8 cellular contexts compared by ENCODE assay signal in the genomic region with DNA sequence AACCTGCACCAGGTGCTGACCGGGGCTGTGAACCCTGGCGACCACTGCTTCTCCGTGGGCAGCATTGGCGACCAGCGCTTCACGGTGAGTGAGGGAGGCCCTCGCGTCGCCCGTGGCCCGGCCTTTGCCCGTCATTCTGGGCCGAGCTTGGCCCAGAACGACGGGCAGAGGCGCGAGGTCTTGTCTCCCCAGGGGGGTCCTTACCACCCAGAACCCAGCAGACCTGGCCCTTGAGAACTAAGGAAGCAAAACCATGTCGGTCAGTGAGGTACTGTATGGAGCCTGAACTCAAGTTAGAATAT. TPM values are rescaled to one million over a fixed set of nuclear protein-coding genes. Genes with fewer than 3 reads are reported as not detected.
DNase-seq lines count a peak whose midpoint lies in the region; ATAC-seq, FAIRE-seq and TF ChIP-seq lines count a peak whose summit lies in the region.

No MANE protein-coding gene starts in this region.

- TF ChIP-seq POLR2A in stomach (IDR thresholded peaks at IDR 0.05): no peak
- TF ChIP-seq POLR2A in H54 (IDR thresholded peaks at IDR 0.05; ENCODE audit: low read depth, low read length): no peak

- intact Hi-C loops in stomach (cut with DNase I; ENCODE audit: low total_unique reads): no loop called here

- H3K79me2 ChIP-seq in keratinocyte (ENCODE audit: control insufficient read depth, insufficient read depth, low read length): peaks cover 20% of the 10 kb centered on the region

- DNase-seq in NCI-H82 (lab: John Stamatoyannopoulos, UW) (peak; percentile 32), NCI-H82 treated with DMSO at 0.1 percent for 48 hours (lab: John Stamatoyannopoulos, UW; ENCODE audit: unreplicated experiment) (no peak), keratinocyte (ENCODE audit: low read depth, low spot score) (no peak), stomach (no peak), H54 (ENCODE audit: insufficient read length, low spot score) (no peak), HK-2 (ENCODE audit: unreplicated experiment) (no peak)
- DNase-seq in activated naive CD8-positive, alpha-beta T cell treated with anti-CD3 and anti-CD28 coated beads, Interleukin-2, amount 50 U/mL, for 24 hours: no peak

- TF ChIP-seq EP300 in stomach (IDR thresholded peaks at IDR 0.05): no peak

- FAIRE-seq in keratinocyte (lab: Jason Lieb, UNC) (no peak), H54 (lab: Jason Lieb, UNC) (no peak)

- no peak for TF ChIP-seq CTCF in keratinocyte (optimal IDR thresholded peaks at IDR 0.05 in 1 of 3, IDR thresholded peaks at IDR 0.05 in 1 of 3, conservative IDR thresholded peaks at IDR 0.05 in 1 of 3; ENCODE audit: extremely low read depth in 1 of 3, insufficient read depth in 2 of 3, low read length in 3 of 3)
- no peak for TF ChIP-seq CTCF in stomach (IDR thresholded peaks at IDR 0.05)

- H3K27ac ChIP-seq in keratinocyte (ENCODE audit: control insufficient read depth, insufficient read depth, low read length) (peak overlapping the region; percentile 92), stomach (peak overlapping the region; percentile 97 to 99 (median 99))

- H2AFZ ChIP-seq in keratinocyte (ENCODE audit: control insufficient read depth, low read length): peak overlapping the region; percentile 99

- no peaks in the 10 kb centered on the region for H3K9me1 ChIP-seq in keratinocyte (ENCODE audit: control insufficient read depth, extremely low read depth, insufficient read depth, low read length)

- peaks cover 10% of the 10 kb centered on the region for H3K4me1 ChIP-seq in keratinocyte (ENCODE audit: control insufficient read depth, extremely low read depth, insufficient read depth, low read length)
- peaks cover 24 to 60% (median 54%) of the 10 kb centered on the region in 4 donors for H3K4me1 ChIP-seq in stomach

- 0 to 6% (median 0%) methylated on average over 3 to 18 of the region's 18 CpGs for WGBS in stomach, 5 donors

- H3K27me3 ChIP-seq in keratinocyte (ENCODE audit: control insufficient read depth, extremely low read depth, insufficient read depth, low read length) (no peaks in the 10 kb centered on the region), stomach (no peaks in the 10 kb centered on the region)

- H3K4me3 ChIP-seq in keratinocyte (ENCODE audit: control insufficient read depth in 2 of 3, extremely low read depth in 1 of 3, insufficient read depth in 2 of 3, low read depth in 1 of 3, low read length in 3 of 3): peak overlapping the region; percentile 90 to 98 (median 91)
- peak overlapping the region; percentile 88 to 99 (median 93) for H3K4me3 ChIP-seq in stomach

- peaks cover 52% of the 10 kb centered on the region for H3K4me1 Mint-ChIP-seq in activated naive CD8-positive, alpha-beta T cell treated with anti-CD3 and anti-CD28 coated beads, Interleukin-2, amount 50 U/mL, for 24 hours

- peak overlapping the region; percentile 86 for H3K4me2 ChIP-seq in keratinocyte (ENCODE audit: control insufficient read depth, extremely low read depth, insufficient read depth, low read depth, low read length)

- H3K9me3 Mint-ChIP-seq in activated naive CD8-positive, alpha-beta T cell treated with anti-CD3 and anti-CD28 coated beads, Interleukin-2, amount 50 U/mL, for 24 hours: no peaks in the 10 kb centered on the region

- peak overlapping the region; percentile 94 for H3K4me3 Mint-ChIP-seq in activated naive CD8-positive, alpha-beta T cell treated with anti-CD3 and anti-CD28 coated beads, Interleukin-2, amount 50 U/mL, for 24 hours

- H3K36me3 Mint-ChIP-seq in activated naive CD8-positive, alpha-beta T cell treated with anti-CD3 and anti-CD28 coated beads, Interleukin-2, amount 50 U/mL, for 24 hours (ENCODE audit: low read depth): peaks cover 6% of the 10 kb centered on the region

- H3K36me3 ChIP-seq in keratinocyte (ENCODE audit: control insufficient read depth in 2 of 2, extremely low read depth in 1 of 2, insufficient read depth in 2 of 2, low read length in 2 of 2) (no peaks in the 10 kb centered on the region), stomach (no peaks in the 10 kb centered on the region)

- peak overlapping the region; percentile 92 for H3K9ac ChIP-seq in keratinocyte (ENCODE audit: control insufficient read depth, extremely low read depth, insufficient read depth, low read length)

- ATAC-seq in HG03039 (IDR thresholded peaks at IDR 0.05; ENCODE audit: unreplicated experiment): peak; percentile 8
- ATAC-seq in activated naive CD8-positive, alpha-beta T cell treated with anti-CD3 and anti-CD28 coated beads, Interleukin-2, amount 50 U/mL, for 24 hours: no peak

- H3K9me3 ChIP-seq in keratinocyte (ENCODE audit: control insufficient read depth, low read depth, low read length) (no peaks in the 10 kb centered on the region), stomach (no peaks in the 10 kb centered on the region)

- peak overlapping the region; percentile 83 for H3K27ac Mint-ChIP-seq in activated naive CD8-positive, alpha-beta T cell treated with anti-CD3 and anti-CD28 coated beads, Interleukin-2, amount 50 U/mL, for 24 hours

- dilution Hi-C loops in keratinocyte (cut with MboI; ENCODE audit: extremely low pct_ligation_motif_present, low sequenced_read_pairs): no loop called here

- H3K27me3 Mint-ChIP-seq in activated naive CD8-positive, alpha-beta T cell treated with anti-CD3 and anti-CD28 coated beads, Interleukin-2, amount 50 U/mL, for 24 hours: peaks cover 3% of the 10 kb centered on the region

- no peaks in the 10 kb centered on the region for H4K20me1 ChIP-seq in keratinocyte (ENCODE audit: control insufficient read depth, extremely low read depth, insufficient read depth, low read length)

RNA-seq across cellular contexts. Expression of a gene that starts 0.6 kb away (rescaled TPM):
- 6.4 to 13.1 TPM (median 12.6 TPM) in 3 replicates for polyA plus RNA-seq in keratinocyte
- 13.8 TPM for polyA plus RNA-seq in keratinocyte (2011; ENCODE audit: low read depth)
- 4.5 and 8.3 TPM in 2 replicates for polyA plus RNA-seq in keratinocyte (2011; cell fraction: cytosol; rRNA removed)
- polyA plus RNA-seq in keratinocyte (2011; cell fraction: nucleus; rRNA removed): 15.3 and 21.1 TPM in 2 replicates
- polyA plus RNA-seq in keratinocyte (2012; ENCODE audit: low replicate concordance): 5.2 and 9.6 TPM in 2 replicates
- 5.0 to 37.1 TPM (median 24.4 TPM) in 3 replicates for polyA minus RNA-seq in keratinocyte
- 9.4 TPM for polyA minus RNA-seq in keratinocyte (2011; cell fraction: cytosol; rRNA and poly(A)+ RNA removed)
- 33.6 and 77.4 TPM in 2 replicates for polyA minus RNA-seq in keratinocyte (2011; cell fraction: nucleus; rRNA and poly(A)+ RNA removed)
- total RNA-seq in stomach: 100 to 1,000 TPM in 3 of 5 donors, 10 to 100 TPM in 2; 79.8 to 164 (median 120) TPM
- polyA plus RNA-seq in stomach: 10 to 100 TPM in 2 of 3 donors, 1 to 10 TPM in 1; 6.0 to 13.7 (median 12.3) TPM
